ENCODE assay signal across 19 cellular contexts in the genomic region with DNA sequence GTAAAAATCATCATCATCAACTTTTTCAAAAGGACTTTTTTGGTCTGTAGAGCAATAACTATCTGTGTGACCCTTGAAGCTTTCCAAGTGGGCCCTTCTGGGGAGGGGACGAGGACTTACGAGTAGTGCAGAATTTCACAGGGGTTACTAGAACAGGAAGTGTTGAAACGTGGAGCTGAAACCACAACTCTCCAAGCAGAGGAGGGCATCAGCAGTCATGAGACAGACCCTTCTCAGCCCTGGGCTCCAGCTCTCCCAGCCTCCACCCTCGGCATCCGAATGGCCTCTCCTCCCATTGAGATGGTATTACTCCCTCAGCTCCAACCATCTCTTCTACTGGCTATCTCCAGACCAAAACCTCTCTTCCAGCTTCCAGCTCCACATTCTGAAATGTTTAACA. TPM values are rescaled to one million over a fixed set of nuclear protein-coding genes. Genes with fewer than 3 reads are reported as not detected.
DNase-seq lines count a peak whose midpoint lies in the region; ATAC-seq and TF ChIP-seq lines count a peak whose summit lies in the region.
"Had no signal": no experiment of that assay in that cellular context is flagged by ENCODE, and none has a peak within 500 bp of the region (broad histone marks: within the 10 kb centered on the region; RNA-seq: fewer than 3 reads in every experiment).

No MANE protein-coding gene starts in this region.

- no peak overlapping the region for H3K14ac ChIP-seq in mesenchymal stem cell (ENCODE audit: low read length in 2 of 2)

- H3K36me3 ChIP-seq in Loucy (ENCODE audit: insufficient read depth, low read length) (no peaks in the 10 kb centered on the region), mesenchymal stem cell (ENCODE audit: control insufficient read depth in 1 of 2, insufficient read depth in 2 of 2, low read depth in 1 of 2, low read length in 2 of 2) (no peaks in the 10 kb centered on the region)
- H3K36me3 ChIP-seq: esophagus muscularis mucosa, transverse colon had no signal

- H2AK5ac ChIP-seq in mesenchymal stem cell (ENCODE audit: low read length, severe bottlenecking), result no peak overlapping the region

- H3K4me3 Mint-ChIP-seq in CD4-positive, alpha-beta T cell, result peak overlapping the region; percentile 21
- H3K4me3 Mint-ChIP-seq: B cell; stimulated activated memory B cell treated with anti-CD40 and anti-IgM and Interleukin-4, amounts not matched to agents 10 μg/mL and 1 μg/mL and 100 μg/mL, for 72 hours; T-helper 17 cell had no signal

- H3F3A ChIP-seq in Loucy (ENCODE audit: low read depth), result no peaks in the 10 kb centered on the region

- H3K36me3 Mint-ChIP-seq in CD4-positive, alpha-beta T cell (ENCODE audit: low read depth), result no peaks in the 10 kb centered on the region

- no peak for ATAC-seq in CD4-positive, alpha-beta T cell (ENCODE audit: poor library complexity)
- ATAC-seq in HG03378 (IDR thresholded peaks at IDR 0.05; ENCODE audit: unreplicated experiment) (no peak), HG03442 (IDR thresholded peaks at IDR 0.05; ENCODE audit: unreplicated experiment) (no peak)
- ATAC-seq: activated naive CD4-positive, alpha-beta T cell treated with anti-CD3 and anti-CD28 coated beads, Interleukin-2, amount 50 U/mL, for 72 hours; stimulated activated memory B cell treated with anti-CD40 and anti-IgM and Interleukin-4, amounts not matched to agents 10 μg/mL and 1 μg/mL and 100 μg/mL, for 72 hours; T-helper 17 cell had no signal

- H3K9me3 ChIP-seq in CD4-positive, alpha-beta T cell (ENCODE audit: control insufficient read depth, low read length), result no peaks in the 10 kb centered on the region
- H3K9me3 ChIP-seq in Loucy (ENCODE audit: insufficient read depth, low read depth, low read length) (no peaks in the 10 kb centered on the region), mesenchymal stem cell (ENCODE audit: control insufficient read depth, low read length) (no peaks in the 10 kb centered on the region)
- H3K9me3 ChIP-seq: esophagus muscularis mucosa, transverse colon had no signal

- CTCF ChIA-PET in CD4-positive, alpha-beta T cell (lab: Charles Lee), result interaction anchor here (0.6 kb wide), 1 partner anchor 132 kb away, joined by 3 read pairs; no protein-coding TSS in a partner anchor
- CTCF ChIA-PET in GM10248 (lab: Yijun Ruan, JAX), result interaction anchor here (1.5 kb wide), 1 partner anchor 56 kb away, joined by 6 read pairs; no protein-coding TSS in a partner anchor

- H3K23ac ChIP-seq in mesenchymal stem cell (ENCODE audit: low read length in 2 of 2), result no peak overlapping the region

- H3K27ac ChIP-seq in CD4-positive, alpha-beta T cell (ENCODE audit: low read depth, low read length), result no peak overlapping the region
- H3K27ac ChIP-seq in mesenchymal stem cell (ENCODE audit: low read length, poor library complexity, severe bottlenecking), result no peak overlapping the region
- H3K27ac ChIP-seq: dorsolateral prefrontal cortex, esophagus muscularis mucosa, GM23248, transverse colon had no signal

- peak overlapping the region; percentile 37 for H4K91ac ChIP-seq in mesenchymal stem cell (ENCODE audit: low read length)

- H3K27ac Mint-ChIP-seq in CD4-positive, alpha-beta T cell, result no peak overlapping the region
- H3K27ac Mint-ChIP-seq: activated naive CD4-positive, alpha-beta T cell treated with anti-CD3 and anti-CD28 coated beads, Interleukin-2, amount 50 U/mL, for 72 hours; B cell; stimulated activated memory B cell treated with anti-CD40 and anti-IgM and Interleukin-4, amounts not matched to agents 10 μg/mL and 1 μg/mL and 100 μg/mL, for 72 hours; T-helper 17 cell had no signal

- intact Hi-C loops in CD4-positive, alpha-beta T cell (cut with DNase I, micrococcal nuclease), result loop anchor here in 1 of 2 experiments (5.0 kb wide), 2 partner anchors 119 to 394 kb away; a partner anchor contains a TSS

- H3K27me3 ChIP-seq in CD4-positive, alpha-beta T cell (ENCODE audit: control insufficient read depth, insufficient read depth, low read length), result no peaks in the 10 kb centered on the region
- H3K27me3 ChIP-seq in Loucy (ENCODE audit: insufficient read depth, low read length, poor library complexity, severe bottlenecking), result no peaks in the 10 kb centered on the region
- H3K27me3 ChIP-seq in mesenchymal stem cell (ENCODE audit: control insufficient read depth in 1 of 2, insufficient read depth in 1 of 2, low read length in 2 of 2), result peaks cover 1 to 3% of the 10 kb centered on the region in 2 experiments

- peak overlapping the region in 1 of 2 experiments; percentile 80 for H2BK12ac ChIP-seq in mesenchymal stem cell (ENCODE audit: low read length in 2 of 2)

- peak overlapping the region; percentile 41; the same call in 1 of the 2 replicates for H2AFZ ChIP-seq in Loucy (ENCODE audit: low read length)
- no peak overlapping the region for H2AFZ ChIP-seq in mesenchymal stem cell (ENCODE audit: low read depth, low read length)
- H2AFZ ChIP-seq: GM23248 had no signal

- H3K9me3 Mint-ChIP-seq in CD4-positive, alpha-beta T cell, result no peaks in the 10 kb centered on the region
- H3K9me3 Mint-ChIP-seq: activated naive CD4-positive, alpha-beta T cell treated with anti-CD3 and anti-CD28 coated beads, Interleukin-2, amount 50 U/mL, for 72 hours; stimulated activated memory B cell treated with anti-CD40 and anti-IgM and Interleukin-4, amounts not matched to agents 10 μg/mL and 1 μg/mL and 100 μg/mL, for 72 hours had no signal

- H3K9ac ChIP-seq in Loucy (ENCODE audit: low read depth, low read length, poor library complexity, severe bottlenecking) (peak overlapping the region; percentile 2), mesenchymal stem cell (ENCODE audit: low read length) (no peak overlapping the region)
- H3K9ac ChIP-seq: GM23248 had no signal

- H3K4ac ChIP-seq in mesenchymal stem cell (ENCODE audit: low read depth in 1 of 2, low read length in 2 of 2), result peak overlapping the region in 1 of 2 experiments; percentile 86

- H3K4me1 ChIP-seq in Loucy (ENCODE audit: insufficient read depth, low read length, poor library complexity, severe bottlenecking) (peaks cover 33% of the 10 kb centered on the region), mesenchymal stem cell (ENCODE audit: control insufficient read depth, insufficient read depth, low read depth, low read length) (peaks cover 18% of the 10 kb centered on the region)

- H3K27me3 Mint-ChIP-seq in CD4-positive, alpha-beta T cell, result no peaks in the 10 kb centered on the region
- H3K27me3 Mint-ChIP-seq: stimulated activated memory B cell treated with anti-CD40 and anti-IgM and Interleukin-4, amounts not matched to agents 10 μg/mL and 1 μg/mL and 100 μg/mL, for 72 hours had no signal

- 18% methylated on average over 5 of the region's 5 CpGs for WGBS in mesenchymal stem cell

- H3K4me2 ChIP-seq in Loucy (ENCODE audit: low read depth, low read length, poor library complexity, severe bottlenecking), result peak overlapping the region; percentile 59
- no peak overlapping the region for H3K4me2 ChIP-seq in mesenchymal stem cell (ENCODE audit: low read length, poor library complexity, severe bottlenecking)

- no peak overlapping the region for H2BK5ac ChIP-seq in mesenchymal stem cell (ENCODE audit: low read depth, low read length, poor library complexity, severe bottlenecking)

- no peak for TF ChIP-seq CTCF in CD4-positive, alpha-beta T cell (IDR thresholded peaks at IDR 0.05)
- TF ChIP-seq CTCF in Loucy (conservative IDR thresholded peaks at IDR 0.05; ENCODE audit: low read length) (no peak), GM10248 (IDR thresholded peaks at IDR 0.05; ENCODE audit: control extremely low read depth, extremely low read depth, low read depth, missing control alignments) (no peak)

- no peaks in the 10 kb centered on the region for H3K9me2 ChIP-seq in Loucy (replicated peaks; ENCODE audit: low read depth, low read length)

- POLR2A ChIA-PET in CD4-positive, alpha-beta T cell (lab: Charles Lee), result interaction anchor here (0.6 to 1.2 kb wide), 2 partner anchors 17 to 63 kb away, joined by 3 to 5 read pairs; no protein-coding TSS in a partner anchor
- POLR2A ChIA-PET in GM10248 (lab: Yijun Ruan, JAX), result no interaction called here

- peak overlapping the region; percentile 55 for H2BK120ac ChIP-seq in mesenchymal stem cell (ENCODE audit: low read depth, low read length)

- no peak for DNase-seq in CD4-positive, alpha-beta T cell
- DNase-seq in UCSD-AML1 (lab: John Stamatoyannopoulos, UW; ENCODE audit: unreplicated experiment) (peak; percentile 37), mesenchymal stem cell (peak; percentile 78), GM10248 (ENCODE audit: extremely low spot score) (no peak), NCI-H1092 treated with DMSO at 0.1 percent for 48 hours (lab: John Stamatoyannopoulos, UW) (no peak)
- DNase-seq: dorsolateral prefrontal cortex, GM23248, IMR-90, mammary epithelial cell, NCI-H748 treated with DMSO at 0.1 percent for 48 hours, T-helper 17 cell, transverse colon had no signal

- H3K4me1 Mint-ChIP-seq in CD4-positive, alpha-beta T cell (ENCODE audit: low read depth), result peaks cover 45% of the 10 kb centered on the region

- H4K8ac ChIP-seq in mesenchymal stem cell (ENCODE audit: low read length), result peak overlapping the region; percentile 9

- H2BK15ac ChIP-seq in mesenchymal stem cell (ENCODE audit: low read depth, poor library complexity, severe bottlenecking), result no peak overlapping the region

- no peaks in the 10 kb centered on the region for H3K79me2 ChIP-seq in Loucy (ENCODE audit: insufficient read depth, low read length)

- no peaks in the 10 kb centered on the region for H4K20me1 ChIP-seq in Loucy (ENCODE audit: insufficient read depth, low read length, poor library complexity, severe bottlenecking)

- H3K79me1 ChIP-seq in mesenchymal stem cell (replicated peaks; ENCODE audit: low read length, poor library complexity, severe bottlenecking), result peaks cover 5% of the 10 kb centered on the region

- H3K4me3 ChIP-seq in Loucy (ENCODE audit: low read length, poor library complexity, severe bottlenecking), result peak overlapping the region; percentile 24
- no peak overlapping the region for H3K4me3 ChIP-seq in mesenchymal stem cell (ENCODE audit: insufficient read depth in 1 of 2, low read depth in 1 of 2, low read length in 2 of 2)
- H3K4me3 ChIP-seq: esophagus muscularis mucosa, GM23248, transverse colon had no signal

- peak overlapping the region; percentile 67 to 70 for H3K18ac ChIP-seq in mesenchymal stem cell (ENCODE audit: low read depth in 1 of 2, low read length in 2 of 2)

RNA-seq across cellular contexts. Expression of a gene that starts 3.6 kb away (rescaled TPM):
- total RNA-seq in CD4-positive, alpha-beta T cell, result 1 to 10 TPM; 3.3 to 4.0 TPM
- 79.1 TPM for polyA plus RNA-seq in mesenchymal stem cell (2013, experiment 1 of 2)
- 83.8 TPM for polyA plus RNA-seq in mesenchymal stem cell (2013, experiment 2 of 2)

RNA-seq across cellular contexts. Expression of a gene that starts 57.5 kb away (rescaled TPM):
- 1 to 10 TPM; 1.5 to 1.8 TPM for total RNA-seq in CD4-positive, alpha-beta T cell
- polyA plus RNA-seq in mesenchymal stem cell (2013, experiment 1 of 2), result 20.5 TPM
- polyA plus RNA-seq in mesenchymal stem cell (2013, experiment 2 of 2), result 21.3 TPM

RNA-seq across cellular contexts. Expression of a gene that starts 57.8 kb away (rescaled TPM):
- total RNA-seq in CD4-positive, alpha-beta T cell, result 10 to 100 TPM; 24.9 to 25.0 TPM
- polyA plus RNA-seq in mesenchymal stem cell (2013, experiment 1 of 2), result 7.8 TPM
- 8.1 TPM for polyA plus RNA-seq in mesenchymal stem cell (2013, experiment 2 of 2)

Comparison
In these comparisons a context has a peak if more than half of its experiments do, and no peak if none do; other contexts are left out.
1. DNase-seq: peak in UCSD-AML1 (single experiment) and mesenchymal stem cell (single experiment); none in CD4-positive, alpha-beta T cell (0 of 10), GM10248 (single experiment) and NCI-H1092 treated with DMSO at 0.1 percent for 48 hours (single experiment).